In the genomic region with DNA sequence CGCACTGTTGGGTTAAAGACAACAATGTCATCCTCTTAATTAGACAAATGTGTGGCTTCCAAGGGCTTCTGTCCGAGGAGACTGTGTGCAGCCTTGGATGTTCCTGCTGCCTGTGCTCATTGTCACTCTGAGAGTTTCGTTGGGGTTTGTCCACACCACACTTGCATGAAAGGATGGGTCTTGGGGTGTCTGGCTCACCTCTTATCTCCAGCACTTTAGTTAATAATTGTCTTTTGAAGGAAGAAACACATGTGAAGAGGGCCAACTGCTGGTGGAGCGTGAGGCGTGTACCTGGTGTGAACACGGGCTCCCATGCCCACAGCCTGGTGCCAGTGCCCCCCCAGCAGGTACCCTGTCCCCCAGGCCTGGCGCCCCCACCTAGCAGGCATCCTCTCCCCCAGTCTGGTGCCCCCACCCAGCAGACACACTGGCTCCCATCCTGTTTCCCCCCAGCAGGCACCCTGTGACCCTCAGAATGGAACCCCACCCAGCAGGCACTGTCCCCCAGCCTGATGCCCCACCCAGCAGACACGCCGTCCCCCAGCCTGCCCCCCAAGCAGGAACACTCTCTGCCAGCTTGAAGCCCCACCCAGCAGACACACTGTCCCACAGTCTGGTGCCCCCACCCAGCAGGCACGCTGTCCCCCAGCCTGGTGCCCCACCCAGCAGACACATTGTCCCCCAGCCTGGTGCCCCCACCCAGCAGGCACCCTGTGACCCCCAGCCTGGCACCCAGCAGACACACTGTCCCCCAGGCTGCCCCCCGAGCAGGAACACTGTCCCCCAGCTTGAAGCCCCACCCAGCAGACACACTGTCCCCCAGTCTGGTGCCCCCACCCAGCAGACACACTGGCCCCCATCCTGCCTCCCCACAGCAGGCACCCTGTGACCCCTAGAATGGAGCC, we compare ENCODE assay signal across 22 cellular contexts.
DNase-seq lines count a peak whose midpoint lies in the region; ATAC-seq, FAIRE-seq and TF ChIP-seq lines count a peak whose summit lies in the region.
"Had no signal": no experiment of that assay in that cellular context is flagged by ENCODE, and none has a peak within 500 bp of the region (broad histone marks: within the 10 kb centered on the region; RNA-seq: fewer than 3 reads in every experiment).

No MANE protein-coding gene starts in this region.

- WGBS in esophagus muscularis mucosa, result 73% methylated on average over 8 of the region's 11 CpGs

- DNase-seq in HTR-8/SVneo (ENCODE audit: insufficient read length, low spot score) (no peak), esophagus muscularis mucosa (ENCODE audit: extremely low spot score) (peak; percentile 57), D721Med (ENCODE audit: insufficient read length, low spot score) (no peak), GM03348 (ENCODE audit: low spot score) (no peak)
- no peak for DNase-seq in stimulated activated naive CD8-positive, alpha-beta T cell treated with anti-CD3 and anti-CD28 coated beads, Interleukin-15, amount 100 ng/mL, for 72 hours
- DNase-seq in activated CD4-positive, alpha-beta T cell treated with anti-CD3 and anti-CD28 coated beads, Interleukin-2, amount 10 ng/mL, durations not matched to agents 24 days and 14 days, result no peak
- DNase-seq: BE2C, DMS79, NCI-H1092 treated with DMSO at 0.1 percent for 48 hours, NCI-H1436 treated with DMSO at 0.1 percent for 48 hours, NCI-H1930, NCI-H2227 treated with DMSO at 0.1 percent for 48 hours, NCI-H510A treated with DMSO at 0.1 percent for 48 hours, NCI-H748 treated with DMSO at 0.1 percent for 48 hours, SHP77 treated with DMSO at 0.1 percent for 48 hours, SK-N-SH had no signal

- H3K36me3 Mint-ChIP-seq in activated CD4-positive, alpha-beta T cell treated with anti-CD3 and anti-CD28 coated beads, Interleukin-2, amount 10 ng/mL, durations not matched to agents 24 days and 14 days (ENCODE audit: low read depth), result no peaks in the 10 kb centered on the region

- TF ChIP-seq EP300 in esophagus muscularis mucosa (IDR thresholded peaks at IDR 0.05), result no peak

- H3K9me3 Mint-ChIP-seq in stimulated activated naive CD8-positive, alpha-beta T cell treated with anti-CD3 and anti-CD28 coated beads, Interleukin-15, amount 100 ng/mL, for 72 hours, result peaks cover 6 to 10% of the 10 kb centered on the region in 2 donors
- H3K9me3 Mint-ChIP-seq in activated CD4-positive, alpha-beta T cell treated with anti-CD3 and anti-CD28 coated beads, Interleukin-2, amount 10 ng/mL, durations not matched to agents 24 days and 14 days, result peaks cover under 1% of the 10 kb centered on the region

- intact Hi-C loops in esophagus muscularis mucosa (cut with DNase I), result no loop called here
- intact Hi-C loops in activated CD4-positive, alpha-beta T cell treated with anti-CD3 and anti-CD28 coated beads, Interleukin-2, amount 10 ng/mL, durations not matched to agents 24 days and 14 days (cut with micrococcal nuclease), result no loop called here

- peaks cover 17% of the 10 kb centered on the region for H3K27me3 Mint-ChIP-seq in stimulated activated naive CD8-positive, alpha-beta T cell treated with anti-CD3 and anti-CD28 coated beads, Interleukin-15, amount 100 ng/mL, for 72 hours
- no peaks in the 10 kb centered on the region for H3K27me3 Mint-ChIP-seq in activated CD4-positive, alpha-beta T cell treated with anti-CD3 and anti-CD28 coated beads, Interleukin-2, amount 10 ng/mL, durations not matched to agents 24 days and 14 days

- peak overlapping the region in 1 of 2 donors; percentile 75 for H3K27ac Mint-ChIP-seq in stimulated activated naive CD8-positive, alpha-beta T cell treated with anti-CD3 and anti-CD28 coated beads, Interleukin-15, amount 100 ng/mL, for 72 hours
- no peak overlapping the region for H3K27ac Mint-ChIP-seq in activated CD4-positive, alpha-beta T cell treated with anti-CD3 and anti-CD28 coated beads, Interleukin-2, amount 10 ng/mL, durations not matched to agents 24 days and 14 days

- TF ChIP-seq CTCF in esophagus muscularis mucosa (IDR thresholded peaks at IDR 0.05) (no peak), D721Med (IDR thresholded peaks at IDR 0.05; ENCODE audit: insufficient read depth, missing control alignments) (no peak)

- ATAC-seq in GM19438 (IDR thresholded peaks at IDR 0.05; ENCODE audit: low read depth, unreplicated experiment), result peak; percentile 77
- ATAC-seq in stimulated activated naive CD8-positive, alpha-beta T cell treated with anti-CD3 and anti-CD28 coated beads, Interleukin-15, amount 100 ng/mL, for 72 hours, result peak; percentile 39
- ATAC-seq: K562 had no signal

- H3K27me3 ChIP-seq in esophagus muscularis mucosa, result no peaks in the 10 kb centered on the region
- H3K27me3 ChIP-seq: BE2C had no signal

- H3K27ac ChIP-seq in esophagus muscularis mucosa (replicated peaks in 1 of 4), result no peak overlapping the region
- H3K27ac ChIP-seq: RWPE1 had no signal

- H3K4me3 ChIP-seq in esophagus muscularis mucosa, result no peak overlapping the region
- H3K4me3 ChIP-seq: HAP-1, K562 had no signal

- no peaks in the 10 kb centered on the region for H3K36me3 ChIP-seq in esophagus muscularis mucosa
- H3K36me3 ChIP-seq: BE2C, HAP-1 had no signal

- H3K4me1 Mint-ChIP-seq in stimulated activated naive CD8-positive, alpha-beta T cell treated with anti-CD3 and anti-CD28 coated beads, Interleukin-15, amount 100 ng/mL, for 72 hours, result peaks cover 20% of the 10 kb centered on the region
- peaks cover 2% of the 10 kb centered on the region for H3K4me1 Mint-ChIP-seq in activated CD4-positive, alpha-beta T cell treated with anti-CD3 and anti-CD28 coated beads, Interleukin-2, amount 10 ng/mL, durations not matched to agents 24 days and 14 days

- H3K9me3 ChIP-seq in esophagus muscularis mucosa, result no peaks in the 10 kb centered on the region
- H3K9me3 ChIP-seq: BE2C, HAP-1, SK-N-SH had no signal

- TF ChIP-seq POLR2A in esophagus muscularis mucosa (IDR thresholded peaks at IDR 0.05; ENCODE audit: low read depth), result no peak

- peak; percentile 44 for FAIRE-seq in HTR-8/SVneo (lab: Jason Lieb, UNC)
- no peak for FAIRE-seq in D721Med (lab: Jason Lieb, UNC)
- FAIRE-seq: GM12891, GM19239, K562 had no signal

- no peaks in the 10 kb centered on the region for H3K4me1 ChIP-seq in esophagus muscularis mucosa
- H3K4me1 ChIP-seq: BE2C, HAP-1 had no signal

- no peak overlapping the region for H3K4me3 Mint-ChIP-seq in stimulated activated naive CD8-positive, alpha-beta T cell treated with anti-CD3 and anti-CD28 coated beads, Interleukin-15, amount 100 ng/mL, for 72 hours
- H3K4me3 Mint-ChIP-seq in activated CD4-positive, alpha-beta T cell treated with anti-CD3 and anti-CD28 coated beads, Interleukin-2, amount 10 ng/mL, durations not matched to agents 24 days and 14 days, result no peak overlapping the region
